ENCODE assay signal across 25 cellular contexts in the genomic region with DNA sequence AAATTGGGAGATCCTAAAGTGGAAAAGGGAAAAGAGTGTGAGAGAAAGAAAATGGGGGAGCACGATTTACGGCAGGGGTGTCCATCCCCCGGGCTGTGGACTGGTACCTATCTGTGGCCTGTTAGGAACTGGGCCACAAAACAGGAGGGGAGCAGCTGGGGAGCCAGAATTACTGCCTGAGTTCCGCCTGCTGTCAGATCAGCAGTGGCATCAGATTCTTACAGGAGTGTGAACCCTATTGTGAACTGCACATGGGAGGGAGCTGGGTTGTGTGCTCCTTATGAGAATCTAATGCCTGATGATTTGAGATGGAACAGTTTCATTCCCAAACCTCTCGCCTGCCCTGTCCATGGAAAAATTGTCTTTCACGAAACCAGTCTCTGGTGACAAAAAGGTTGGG.
"Had no signal": no experiment of that assay in that cellular context is flagged by ENCODE, and none has a peak within 500 bp of the region (broad histone marks: within the 10 kb centered on the region; RNA-seq: fewer than 3 reads in every experiment).

No MANE protein-coding gene starts in this region.

- H3K36me3 ChIP-seq: brain microvascular endothelial cell, esophagus squamous epithelium, left lung, right lobe of liver, transverse colon, WERI-Rb-1 had no signal

- H3K27me3 ChIP-seq: brain microvascular endothelial cell, esophagus squamous epithelium, left lung, right lobe of liver, testis, transverse colon had no signal

- ATAC-seq: left lung; mucosa of descending colon; natural killer cell treated with Interleukin-12 subunit alpha and Interleukin-12 subunit beta and Interleukin-15 and Interleukin-18, amount 100 ng/mL, for 72 hours; right lobe of liver had no signal

- H3K9me3 ChIP-seq: esophagus squamous epithelium, left lung, mucosa of descending colon, right lobe of liver, testis, transverse colon had no signal

- DNase-seq: activated CD4-positive, alpha-beta memory T cell treated with anti-CD3 and anti-CD28 coated beads for 36 hours; activated CD4-positive, alpha-beta T cell treated with anti-CD3 and anti-CD28 coated beads, Interleukin-2, amount 10 ng/mL, durations not matched to agents 24 days and 14 days; activated CD4-positive, CD25-positive, alpha-beta regulatory T cell treated with anti-CD3 and anti-CD28 coated beads, Interleukin-2, amount 50 U/mL, for 72 hours; activated CD8-positive, alpha-beta memory T cell treated with anti-CD3 and anti-CD28 coated beads, Interleukin-2, amount 50 U/mL, for 4 hours; activated gamma-delta T cell treated with Interleukin-2 at 50 U/mL for 16 hours; activated naive CD4-positive, alpha-beta T cell treated with anti-CD3 and anti-CD28 coated beads, Interleukin-2, amount 50 U/mL, for 16 hours; activated T-cell treated with anti-CD3 and anti-CD28 coated beads, Interleukin-2, amount 50 U/mL, for 1 hour; amniotic stem cell; brain microvascular endothelial cell; dermis blood vessel endothelial cell; effector CD4-positive, alpha-beta T cell; esophagus squamous epithelium; foreskin melanocyte; left lung; mucosa of descending colon; posterior cingulate gyrus; right lobe of liver; stimulated activated CD4-positive, alpha-beta T cell treated with anti-CD3 and anti-CD28 coated beads, Interleukin-2, amount 100 ng/mL, for 48 hours; stimulated activated naive CD4-positive, alpha-beta T cell treated with Interleukin-2 at 50 U/mL for 16 hours; testis; transverse colon; WERI-Rb-1 had no signal

- H3K27ac ChIP-seq: brain microvascular endothelial cell, epithelial cell of prostate, esophagus squamous epithelium, left lung, right lobe of liver, testis, transverse colon, WERI-Rb-1 had no signal

- H3K4me1 ChIP-seq: right lobe of liver, testis had no signal

- H3K4me3 ChIP-seq: esophagus squamous epithelium, left lung, lung, mucosa of descending colon, right lobe of liver, testis, transverse colon had no signal
